24 cellular contexts compared by ENCODE assay signal in genomic region chr12:50453872-50454271, GRCh38. TPM values are rescaled to one million over a fixed set of nuclear protein-coding genes. Genes with fewer than 3 reads are reported as not detected.
"Had no signal": no experiment of that assay in that cellular context is flagged by ENCODE, and none has a peak within 500 bp of the region (broad histone marks: within the 10 kb centered on the region; RNA-seq: fewer than 3 reads in every experiment).

No MANE protein-coding gene starts in this region.

- H3K27me3 ChIP-seq: esophagus muscularis mucosa, transverse colon, vagina had no signal

- H3K4me1 Mint-ChIP-seq: brain, nephron had no signal

- DNase-seq: activated CD4-positive, alpha-beta T cell treated with anti-CD3 and anti-CD28 coated beads for 1 hour; activated CD4-positive, alpha-beta T cell treated with anti-CD3 and anti-CD28 coated beads, Interleukin-2, amount 50 U/mL, for 48 hours; activated naive CD4-positive, alpha-beta T cell treated with anti-CD3 and anti-CD28 coated beads, Interleukin-2, amount 50 U/mL, for 16 hours; activated T-cell treated with anti-CD3 and anti-CD28 coated beads, Interleukin-2, amount 50 U/mL, for 1 hour; amniotic stem cell; central memory CD4-positive, alpha-beta T cell; cortex of kidney; effector CD4-positive, alpha-beta T cell; head of caudate nucleus; occipital lobe; right cardiac atrium; stimulated activated CD4-positive, alpha-beta T cell treated with anti-CD3 and anti-CD28 coated beads, Interleukin-4, amount 100 ng/mL, for 4 hours; stimulated activated CD8-positive, alpha-beta memory T cell treated with anti-CD3 and anti-CD28 coated beads, Interleukin-4, amount 100 ng/mL, for 48 hours; stimulated activated naive CD4-positive, alpha-beta T cell treated with Interleukin-2 at 50 U/mL for 16 hours; transverse colon had no signal

- H3K27ac ChIP-seq: esophagus muscularis mucosa, transverse colon, vagina had no signal

- H3K27me3 Mint-ChIP-seq: progenitor cell of endocrine pancreas had no signal

- H3K4me3 ChIP-seq: esophagus muscularis mucosa, smooth muscle cell, transverse colon, vagina had no signal

- H3K4me1 ChIP-seq: esophagus muscularis mucosa, transverse colon, vagina had no signal

- H3K27ac Mint-ChIP-seq: brain, nephron, progenitor cell of endocrine pancreas had no signal

- H3K4me3 Mint-ChIP-seq: brain, nephron had no signal

- H3K9me3 ChIP-seq: esophagus muscularis mucosa, transverse colon, vagina had no signal

- ATAC-seq: right cardiac atrium had no signal

- H3K9me3 Mint-ChIP-seq: brain, nephron had no signal

- H3K4me2 ChIP-seq: smooth muscle cell had no signal

RNA-seq across cellular contexts. Expression of gene FAM186A, which starts 57.5 kb away (rescaled TPM):
- total RNA-seq: esophagus muscularis mucosa, frontal cortex, lower leg skin, mesenteric fat pad, occipital lobe, progenitor cell of endocrine pancreas, right cardiac atrium, smooth muscle cell, transverse colon, vagina had no signal
- polyA plus RNA-seq: smooth muscle cell had no signal
